In the genomic region with DNA sequence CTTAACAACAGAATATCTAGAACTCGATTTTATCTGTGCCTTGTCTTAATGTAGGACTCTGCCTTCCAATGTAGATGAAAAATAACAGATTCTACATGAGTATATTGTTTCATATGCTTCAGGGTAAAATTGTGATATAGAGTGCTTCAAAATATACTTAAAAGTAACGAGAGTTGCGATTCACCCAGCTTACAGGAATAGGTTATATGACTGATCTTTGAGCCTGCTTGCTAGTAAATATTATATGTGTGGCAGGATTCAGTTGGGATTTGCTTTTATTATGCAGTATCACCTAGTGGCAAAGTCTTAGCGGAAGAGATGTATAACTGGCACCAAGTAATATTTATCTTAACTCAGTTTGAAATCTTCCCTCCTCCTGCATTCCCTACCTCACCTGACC, we compare ENCODE assay signal across 2 cellular contexts.
TF ChIP-seq lines count a peak whose summit lies in the region.

No MANE protein-coding gene starts in this region.

TF ChIP-seq in GM23338, 12 proteins besides CTCF, POLR2A, EP300 and RAD21 (continues in another document):
- TF ChIP-seq CREB1 (CRISPR knock-in tag; IDR thresholded peaks at IDR 0.05; ENCODE audit: low read depth) (no peak), NANOG (IDR thresholded peaks at IDR 0.05; ENCODE audit: borderline replicate concordance) (no peak), ZNF114 (CRISPR knock-in tag; IDR thresholded peaks at IDR 0.05) (no peak), EZH2 (IDR thresholded peaks at IDR 0.05; ENCODE audit: low read depth, unreplicated experiment) (no peak), EZH2phosphoT487 (IDR thresholded peaks at IDR 0.05; ENCODE audit: unreplicated experiment) (no peak), JUNB (IDR thresholded peaks at IDR 0.05; ENCODE audit: unreplicated experiment) (no peak), POLR2AphosphoS5 (IDR thresholded peaks at IDR 0.05; ENCODE audit: low read depth) (no peak), ZNF331 (CRISPR knock-in tag; IDR thresholded peaks at IDR 0.05; ENCODE audit: low read depth) (no peak)
- TF ChIP-seq, protein P1, sequence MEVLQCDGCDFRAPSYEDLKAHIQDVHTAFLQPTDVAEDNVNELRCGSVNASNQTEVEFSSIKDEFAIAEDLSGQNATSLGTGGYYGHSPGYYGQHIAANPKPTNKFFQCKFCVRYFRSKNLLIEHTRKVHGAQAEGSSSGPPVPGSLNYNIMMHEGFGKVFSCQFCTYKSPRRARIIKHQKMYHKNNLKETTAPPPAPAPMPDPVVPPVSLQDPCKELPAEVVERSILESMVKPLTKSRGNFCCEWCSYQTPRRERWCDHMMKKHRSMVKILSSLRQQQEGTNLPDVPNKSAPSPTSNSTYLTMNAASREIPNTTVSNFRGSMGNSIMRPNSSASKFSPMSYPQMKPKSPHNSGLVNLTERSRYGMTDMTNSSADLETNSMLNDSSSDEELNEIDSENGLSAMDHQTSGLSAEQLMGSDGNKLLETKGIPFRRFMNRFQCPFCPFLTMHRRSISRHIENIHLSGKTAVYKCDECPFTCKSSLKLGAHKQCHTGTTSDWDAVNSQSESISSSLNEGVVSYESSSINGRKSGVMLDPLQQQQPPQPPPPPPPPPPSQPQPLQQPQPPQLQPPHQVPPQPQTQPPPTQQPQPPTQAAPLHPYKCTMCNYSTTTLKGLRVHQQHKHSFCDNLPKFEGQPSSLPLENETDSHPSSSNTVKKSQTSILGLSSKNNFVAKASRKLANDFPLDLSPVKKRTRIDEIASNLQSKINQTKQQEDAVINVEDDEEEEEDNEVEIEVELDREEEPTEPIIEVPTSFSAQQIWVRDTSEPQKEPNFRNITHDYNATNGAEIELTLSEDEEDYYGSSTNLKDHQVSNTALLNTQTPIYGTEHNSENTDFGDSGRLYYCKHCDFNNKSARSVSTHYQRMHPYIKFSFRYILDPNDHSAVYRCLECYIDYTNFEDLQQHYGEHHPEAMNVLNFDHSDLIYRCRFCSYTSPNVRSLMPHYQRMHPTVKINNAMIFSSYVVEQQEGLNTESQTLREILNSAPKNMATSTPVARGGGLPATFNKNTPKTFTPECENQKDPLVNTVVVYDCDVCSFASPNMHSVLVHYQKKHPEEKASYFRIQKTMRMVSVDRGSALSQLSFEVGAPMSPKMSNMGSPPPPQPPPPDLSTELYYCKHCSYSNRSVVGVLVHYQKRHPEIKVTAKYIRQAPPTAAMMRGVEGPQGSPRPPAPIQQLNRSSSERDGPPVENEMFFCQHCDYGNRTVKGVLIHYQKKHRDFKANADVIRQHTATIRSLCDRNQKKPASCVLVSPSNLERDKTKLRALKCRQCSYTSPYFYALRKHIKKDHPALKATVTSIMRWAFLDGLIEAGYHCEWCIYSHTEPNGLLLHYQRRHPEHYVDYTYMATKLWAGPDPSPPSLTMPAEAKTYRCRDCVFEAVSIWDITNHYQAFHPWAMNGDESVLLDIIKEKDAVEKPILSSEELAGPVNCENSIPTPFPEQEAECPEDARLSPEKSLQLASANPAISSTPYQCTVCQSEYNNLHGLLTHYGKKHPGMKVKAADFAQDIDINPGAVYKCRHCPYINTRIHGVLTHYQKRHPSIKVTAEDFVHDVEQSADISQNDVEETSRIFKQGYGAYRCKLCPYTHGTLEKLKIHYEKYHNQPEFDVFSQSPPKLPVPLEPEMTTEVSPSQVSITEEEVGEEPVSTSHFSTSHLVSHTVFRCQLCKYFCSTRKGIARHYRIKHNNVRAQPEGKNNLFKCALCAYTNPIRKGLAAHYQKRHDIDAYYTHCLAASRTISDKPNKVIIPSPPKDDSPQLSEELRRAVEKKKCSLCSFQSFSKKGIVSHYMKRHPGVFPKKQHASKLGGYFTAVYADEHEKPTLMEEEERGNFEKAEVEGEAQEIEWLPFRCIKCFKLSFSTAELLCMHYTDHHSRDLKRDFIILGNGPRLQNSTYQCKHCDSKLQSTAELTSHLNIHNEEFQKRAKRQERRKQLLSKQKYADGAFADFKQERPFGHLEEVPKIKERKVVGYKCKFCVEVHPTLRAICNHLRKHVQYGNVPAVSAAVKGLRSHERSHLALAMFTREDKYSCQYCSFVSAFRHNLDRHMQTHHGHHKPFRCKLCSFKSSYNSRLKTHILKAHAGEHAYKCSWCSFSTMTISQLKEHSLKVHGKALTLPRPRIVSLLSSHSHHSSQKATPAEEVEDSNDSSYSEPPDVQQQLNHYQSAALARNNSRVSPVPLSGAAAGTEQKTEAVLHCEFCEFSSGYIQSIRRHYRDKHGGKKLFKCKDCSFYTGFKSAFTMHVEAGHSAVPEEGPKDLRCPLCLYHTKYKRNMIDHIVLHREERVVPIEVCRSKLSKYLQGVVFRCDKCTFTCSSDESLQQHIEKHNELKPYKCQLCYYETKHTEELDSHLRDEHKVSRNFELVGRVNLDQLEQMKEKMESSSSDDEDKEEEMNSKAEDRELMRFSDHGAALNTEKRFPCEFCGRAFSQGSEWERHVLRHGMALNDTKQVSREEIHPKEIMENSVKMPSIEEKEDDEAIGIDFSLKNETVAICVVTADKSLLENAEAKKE (CRISPR knock-in tag; IDR thresholded peaks at IDR 0.05), result no peak
- TF ChIP-seq, protein P2, sequence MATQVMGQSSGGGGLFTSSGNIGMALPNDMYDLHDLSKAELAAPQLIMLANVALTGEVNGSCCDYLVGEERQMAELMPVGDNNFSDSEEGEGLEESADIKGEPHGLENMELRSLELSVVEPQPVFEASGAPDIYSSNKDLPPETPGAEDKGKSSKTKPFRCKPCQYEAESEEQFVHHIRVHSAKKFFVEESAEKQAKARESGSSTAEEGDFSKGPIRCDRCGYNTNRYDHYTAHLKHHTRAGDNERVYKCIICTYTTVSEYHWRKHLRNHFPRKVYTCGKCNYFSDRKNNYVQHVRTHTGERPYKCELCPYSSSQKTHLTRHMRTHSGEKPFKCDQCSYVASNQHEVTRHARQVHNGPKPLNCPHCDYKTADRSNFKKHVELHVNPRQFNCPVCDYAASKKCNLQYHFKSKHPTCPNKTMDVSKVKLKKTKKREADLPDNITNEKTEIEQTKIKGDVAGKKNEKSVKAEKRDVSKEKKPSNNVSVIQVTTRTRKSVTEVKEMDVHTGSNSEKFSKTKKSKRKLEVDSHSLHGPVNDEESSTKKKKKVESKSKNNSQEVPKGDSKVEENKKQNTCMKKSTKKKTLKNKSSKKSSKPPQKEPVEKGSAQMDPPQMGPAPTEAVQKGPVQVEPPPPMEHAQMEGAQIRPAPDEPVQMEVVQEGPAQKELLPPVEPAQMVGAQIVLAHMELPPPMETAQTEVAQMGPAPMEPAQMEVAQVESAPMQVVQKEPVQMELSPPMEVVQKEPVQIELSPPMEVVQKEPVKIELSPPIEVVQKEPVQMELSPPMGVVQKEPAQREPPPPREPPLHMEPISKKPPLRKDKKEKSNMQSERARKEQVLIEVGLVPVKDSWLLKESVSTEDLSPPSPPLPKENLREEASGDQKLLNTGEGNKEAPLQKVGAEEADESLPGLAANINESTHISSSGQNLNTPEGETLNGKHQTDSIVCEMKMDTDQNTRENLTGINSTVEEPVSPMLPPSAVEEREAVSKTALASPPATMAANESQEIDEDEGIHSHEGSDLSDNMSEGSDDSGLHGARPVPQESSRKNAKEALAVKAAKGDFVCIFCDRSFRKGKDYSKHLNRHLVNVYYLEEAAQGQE (IDR thresholded peaks at IDR 0.05; ENCODE audit: unreplicated experiment), result no peak

TF ChIP-seq in H1, 55 proteins besides CTCF, POLR2A, EP300 and RAD21:
- TF ChIP-seq, protein P3, sequence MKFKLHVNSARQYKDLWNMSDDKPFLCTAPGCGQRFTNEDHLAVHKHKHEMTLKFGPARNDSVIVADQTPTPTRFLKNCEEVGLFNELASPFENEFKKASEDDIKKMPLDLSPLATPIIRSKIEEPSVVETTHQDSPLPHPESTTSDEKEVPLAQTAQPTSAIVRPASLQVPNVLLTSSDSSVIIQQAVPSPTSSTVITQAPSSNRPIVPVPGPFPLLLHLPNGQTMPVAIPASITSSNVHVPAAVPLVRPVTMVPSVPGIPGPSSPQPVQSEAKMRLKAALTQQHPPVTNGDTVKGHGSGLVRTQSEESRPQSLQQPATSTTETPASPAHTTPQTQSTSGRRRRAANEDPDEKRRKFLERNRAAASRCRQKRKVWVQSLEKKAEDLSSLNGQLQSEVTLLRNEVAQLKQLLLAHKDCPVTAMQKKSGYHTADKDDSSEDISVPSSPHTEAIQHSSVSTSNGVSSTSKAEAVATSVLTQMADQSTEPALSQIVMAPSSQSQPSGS (IDR thresholded peaks at IDR 0.05; ENCODE audit: low read length), result 0 out of 2 replicates have a peak, but pooled peaks have one; percentile 28
- TF ChIP-seq, protein P4, sequence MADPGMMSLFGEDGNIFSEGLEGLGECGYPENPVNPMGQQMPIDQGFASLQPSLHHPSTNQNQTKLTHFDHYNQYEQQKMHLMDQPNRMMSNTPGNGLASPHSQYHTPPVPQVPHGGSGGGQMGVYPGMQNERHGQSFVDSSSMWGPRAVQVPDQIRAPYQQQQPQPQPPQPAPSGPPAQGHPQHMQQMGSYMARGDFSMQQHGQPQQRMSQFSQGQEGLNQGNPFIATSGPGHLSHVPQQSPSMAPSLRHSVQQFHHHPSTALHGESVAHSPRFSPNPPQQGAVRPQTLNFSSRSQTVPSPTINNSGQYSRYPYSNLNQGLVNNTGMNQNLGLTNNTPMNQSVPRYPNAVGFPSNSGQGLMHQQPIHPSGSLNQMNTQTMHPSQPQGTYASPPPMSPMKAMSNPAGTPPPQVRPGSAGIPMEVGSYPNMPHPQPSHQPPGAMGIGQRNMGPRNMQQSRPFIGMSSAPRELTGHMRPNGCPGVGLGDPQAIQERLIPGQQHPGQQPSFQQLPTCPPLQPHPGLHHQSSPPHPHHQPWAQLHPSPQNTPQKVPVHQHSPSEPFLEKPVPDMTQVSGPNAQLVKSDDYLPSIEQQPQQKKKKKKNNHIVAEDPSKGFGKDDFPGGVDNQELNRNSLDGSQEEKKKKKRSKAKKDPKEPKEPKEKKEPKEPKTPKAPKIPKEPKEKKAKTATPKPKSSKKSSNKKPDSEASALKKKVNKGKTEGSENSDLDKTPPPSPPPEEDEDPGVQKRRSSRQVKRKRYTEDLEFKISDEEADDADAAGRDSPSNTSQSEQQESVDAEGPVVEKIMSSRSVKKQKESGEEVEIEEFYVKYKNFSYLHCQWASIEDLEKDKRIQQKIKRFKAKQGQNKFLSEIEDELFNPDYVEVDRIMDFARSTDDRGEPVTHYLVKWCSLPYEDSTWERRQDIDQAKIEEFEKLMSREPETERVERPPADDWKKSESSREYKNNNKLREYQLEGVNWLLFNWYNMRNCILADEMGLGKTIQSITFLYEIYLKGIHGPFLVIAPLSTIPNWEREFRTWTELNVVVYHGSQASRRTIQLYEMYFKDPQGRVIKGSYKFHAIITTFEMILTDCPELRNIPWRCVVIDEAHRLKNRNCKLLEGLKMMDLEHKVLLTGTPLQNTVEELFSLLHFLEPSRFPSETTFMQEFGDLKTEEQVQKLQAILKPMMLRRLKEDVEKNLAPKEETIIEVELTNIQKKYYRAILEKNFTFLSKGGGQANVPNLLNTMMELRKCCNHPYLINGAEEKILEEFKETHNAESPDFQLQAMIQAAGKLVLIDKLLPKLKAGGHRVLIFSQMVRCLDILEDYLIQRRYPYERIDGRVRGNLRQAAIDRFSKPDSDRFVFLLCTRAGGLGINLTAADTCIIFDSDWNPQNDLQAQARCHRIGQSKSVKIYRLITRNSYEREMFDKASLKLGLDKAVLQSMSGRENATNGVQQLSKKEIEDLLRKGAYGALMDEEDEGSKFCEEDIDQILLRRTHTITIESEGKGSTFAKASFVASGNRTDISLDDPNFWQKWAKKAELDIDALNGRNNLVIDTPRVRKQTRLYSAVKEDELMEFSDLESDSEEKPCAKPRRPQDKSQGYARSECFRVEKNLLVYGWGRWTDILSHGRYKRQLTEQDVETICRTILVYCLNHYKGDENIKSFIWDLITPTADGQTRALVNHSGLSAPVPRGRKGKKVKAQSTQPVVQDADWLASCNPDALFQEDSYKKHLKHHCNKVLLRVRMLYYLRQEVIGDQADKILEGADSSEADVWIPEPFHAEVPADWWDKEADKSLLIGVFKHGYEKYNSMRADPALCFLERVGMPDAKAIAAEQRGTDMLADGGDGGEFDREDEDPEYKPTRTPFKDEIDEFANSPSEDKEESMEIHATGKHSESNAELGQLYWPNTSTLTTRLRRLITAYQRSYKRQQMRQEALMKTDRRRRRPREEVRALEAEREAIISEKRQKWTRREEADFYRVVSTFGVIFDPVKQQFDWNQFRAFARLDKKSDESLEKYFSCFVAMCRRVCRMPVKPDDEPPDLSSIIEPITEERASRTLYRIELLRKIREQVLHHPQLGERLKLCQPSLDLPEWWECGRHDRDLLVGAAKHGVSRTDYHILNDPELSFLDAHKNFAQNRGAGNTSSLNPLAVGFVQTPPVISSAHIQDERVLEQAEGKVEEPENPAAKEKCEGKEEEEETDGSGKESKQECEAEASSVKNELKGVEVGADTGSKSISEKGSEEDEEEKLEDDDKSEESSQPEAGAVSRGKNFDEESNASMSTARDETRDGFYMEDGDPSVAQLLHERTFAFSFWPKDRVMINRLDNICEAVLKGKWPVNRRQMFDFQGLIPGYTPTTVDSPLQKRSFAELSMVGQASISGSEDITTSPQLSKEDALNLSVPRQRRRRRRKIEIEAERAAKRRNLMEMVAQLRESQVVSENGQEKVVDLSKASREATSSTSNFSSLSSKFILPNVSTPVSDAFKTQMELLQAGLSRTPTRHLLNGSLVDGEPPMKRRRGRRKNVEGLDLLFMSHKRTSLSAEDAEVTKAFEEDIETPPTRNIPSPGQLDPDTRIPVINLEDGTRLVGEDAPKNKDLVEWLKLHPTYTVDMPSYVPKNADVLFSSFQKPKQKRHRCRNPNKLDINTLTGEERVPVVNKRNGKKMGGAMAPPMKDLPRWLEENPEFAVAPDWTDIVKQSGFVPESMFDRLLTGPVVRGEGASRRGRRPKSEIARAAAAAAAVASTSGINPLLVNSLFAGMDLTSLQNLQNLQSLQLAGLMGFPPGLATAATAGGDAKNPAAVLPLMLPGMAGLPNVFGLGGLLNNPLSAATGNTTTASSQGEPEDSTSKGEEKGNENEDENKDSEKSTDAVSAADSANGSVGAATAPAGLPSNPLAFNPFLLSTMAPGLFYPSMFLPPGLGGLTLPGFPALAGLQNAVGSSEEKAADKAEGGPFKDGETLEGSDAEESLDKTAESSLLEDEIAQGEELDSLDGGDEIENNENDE (IDR thresholded peaks at IDR 0.05; ENCODE audit: insufficient replicate concordance, low read length), result no peak
- TF ChIP-seq YY1 (IDR thresholded peaks at IDR 0.05; ENCODE audit: low read depth, low read length), result no peak
- no peak for TF ChIP-seq NANOG (IDR thresholded peaks at IDR 0.05; ENCODE audit: insufficient read depth, low read depth, low read length, poor library complexity, severe bottlenecking)
- TF ChIP-seq MAFK (IDR thresholded peaks at IDR 0.05; ENCODE audit: low read depth, low read length), result no peak
- peak; percentile 88 for TF ChIP-seq POLR2AphosphoS5 (IDR thresholded peaks at IDR 0.05; ENCODE audit: low read depth, low read length)
- TF ChIP-seq KDM4A (IDR thresholded peaks at IDR 0.05; ENCODE audit: low read depth, low read length, severe bottlenecking), result no peak
TF ChIP-seq in H1: peak in this region for 2.
